1 cellular context compared by ENCODE assay signal in the genomic region with DNA sequence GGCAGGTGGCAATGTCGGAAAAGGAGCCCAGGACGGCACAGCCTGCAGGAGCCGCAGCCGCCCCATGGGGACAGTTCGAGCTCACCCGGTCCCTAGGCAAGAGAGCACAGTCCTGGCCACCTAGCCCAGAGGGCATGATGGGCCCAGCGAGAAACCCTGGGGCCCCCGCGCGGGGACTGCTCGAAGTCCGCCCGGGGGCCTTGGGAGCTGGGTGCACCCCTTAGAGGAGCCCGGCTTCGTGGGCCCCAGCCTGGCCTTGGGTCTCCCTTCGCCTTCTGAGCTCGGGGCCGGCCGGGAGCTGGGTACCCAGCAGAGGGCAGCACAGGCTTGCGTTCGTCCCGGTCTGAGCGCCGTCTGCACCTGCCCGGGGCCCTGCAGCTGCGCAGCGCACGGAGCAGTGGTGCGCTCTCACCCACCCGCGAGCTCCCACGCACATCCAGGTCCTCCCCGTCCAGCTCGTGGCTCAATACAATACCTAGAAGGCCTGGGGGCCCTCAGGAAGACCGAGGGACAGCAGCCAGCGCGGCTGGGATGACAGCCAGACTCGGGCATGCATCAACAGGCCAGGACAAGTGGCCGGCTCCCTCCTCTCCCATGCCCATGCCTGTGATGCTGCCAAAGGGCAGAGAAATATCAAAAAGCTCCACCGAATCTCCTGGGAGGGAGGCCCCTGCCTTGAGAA.
TF ChIP-seq lines count a peak whose summit lies in the region.

No MANE protein-coding gene starts in this region.

TF ChIP-seq in HepG2, 621 proteins besides CTCF, POLR2A, EP300 and RAD21 (continued from another document and continues in another):
- TF ChIP-seq, protein P1, sequence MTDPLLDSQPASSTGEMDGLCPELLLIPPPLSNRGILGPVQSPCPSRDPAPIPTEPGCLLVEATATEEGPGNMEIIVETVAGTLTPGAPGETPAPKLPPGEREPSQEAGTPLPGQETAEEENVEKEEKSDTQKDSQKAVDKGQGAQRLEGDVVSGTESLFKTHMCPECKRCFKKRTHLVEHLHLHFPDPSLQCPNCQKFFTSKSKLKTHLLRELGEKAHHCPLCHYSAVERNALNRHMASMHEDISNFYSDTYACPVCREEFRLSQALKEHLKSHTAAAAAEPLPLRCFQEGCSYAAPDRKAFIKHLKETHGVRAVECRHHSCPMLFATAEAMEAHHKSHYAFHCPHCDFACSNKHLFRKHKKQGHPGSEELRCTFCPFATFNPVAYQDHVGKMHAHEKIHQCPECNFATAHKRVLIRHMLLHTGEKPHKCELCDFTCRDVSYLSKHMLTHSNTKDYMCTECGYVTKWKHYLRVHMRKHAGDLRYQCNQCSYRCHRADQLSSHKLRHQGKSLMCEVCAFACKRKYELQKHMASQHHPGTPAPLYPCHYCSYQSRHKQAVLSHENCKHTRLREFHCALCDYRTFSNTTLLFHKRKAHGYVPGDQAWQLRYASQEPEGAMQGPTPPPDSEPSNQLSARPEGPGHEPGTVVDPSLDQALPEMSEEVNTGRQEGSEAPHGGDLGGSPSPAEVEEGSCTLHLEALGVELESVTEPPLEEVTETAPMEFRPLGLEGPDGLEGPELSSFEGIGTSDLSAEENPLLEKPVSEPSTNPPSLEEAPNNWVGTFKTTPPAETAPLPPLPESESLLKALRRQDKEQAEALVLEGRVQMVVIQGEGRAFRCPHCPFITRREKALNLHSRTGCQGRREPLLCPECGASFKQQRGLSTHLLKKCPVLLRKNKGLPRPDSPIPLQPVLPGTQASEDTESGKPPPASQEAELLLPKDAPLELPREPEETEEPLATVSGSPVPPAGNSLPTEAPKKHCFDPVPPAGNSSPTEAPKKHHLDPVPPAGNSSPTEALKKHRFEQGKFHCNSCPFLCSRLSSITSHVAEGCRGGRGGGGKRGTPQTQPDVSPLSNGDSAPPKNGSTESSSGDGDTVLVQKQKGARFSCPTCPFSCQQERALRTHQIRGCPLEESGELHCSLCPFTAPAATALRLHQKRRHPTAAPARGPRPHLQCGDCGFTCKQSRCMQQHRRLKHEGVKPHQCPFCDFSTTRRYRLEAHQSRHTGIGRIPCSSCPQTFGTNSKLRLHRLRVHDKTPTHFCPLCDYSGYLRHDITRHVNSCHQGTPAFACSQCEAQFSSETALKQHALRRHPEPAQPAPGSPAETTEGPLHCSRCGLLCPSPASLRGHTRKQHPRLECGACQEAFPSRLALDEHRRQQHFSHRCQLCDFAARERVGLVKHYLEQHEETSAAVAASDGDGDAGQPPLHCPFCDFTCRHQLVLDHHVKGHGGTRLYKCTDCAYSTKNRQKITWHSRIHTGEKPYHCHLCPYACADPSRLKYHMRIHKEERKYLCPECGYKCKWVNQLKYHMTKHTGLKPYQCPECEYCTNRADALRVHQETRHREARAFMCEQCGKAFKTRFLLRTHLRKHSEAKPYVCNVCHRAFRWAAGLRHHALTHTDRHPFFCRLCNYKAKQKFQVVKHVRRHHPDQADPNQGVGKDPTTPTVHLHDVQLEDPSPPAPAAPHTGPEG (CRISPR knock-in tag; IDR thresholded peaks at IDR 0.05): no peak
- TF ChIP-seq, protein P2, sequence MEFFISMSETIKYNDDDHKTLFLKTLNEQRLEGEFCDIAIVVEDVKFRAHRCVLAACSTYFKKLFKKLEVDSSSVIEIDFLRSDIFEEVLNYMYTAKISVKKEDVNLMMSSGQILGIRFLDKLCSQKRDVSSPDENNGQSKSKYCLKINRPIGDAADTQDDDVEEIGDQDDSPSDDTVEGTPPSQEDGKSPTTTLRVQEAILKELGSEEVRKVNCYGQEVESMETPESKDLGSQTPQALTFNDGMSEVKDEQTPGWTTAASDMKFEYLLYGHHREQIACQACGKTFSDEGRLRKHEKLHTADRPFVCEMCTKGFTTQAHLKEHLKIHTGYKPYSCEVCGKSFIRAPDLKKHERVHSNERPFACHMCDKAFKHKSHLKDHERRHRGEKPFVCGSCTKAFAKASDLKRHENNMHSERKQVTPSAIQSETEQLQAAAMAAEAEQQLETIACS (CRISPR knock-in tag; IDR thresholded peaks at IDR 0.05): no peak
- TF ChIP-seq HDAC1 (CRISPR knock-in tag; IDR thresholded peaks at IDR 0.05) (no peak), ZNF335 (CRISPR knock-in tag; IDR thresholded peaks at IDR 0.05) (no peak), SMC3 (IDR thresholded peaks at IDR 0.05; ENCODE audit: low read length) (no peak), CEBPB (IDR thresholded peaks at IDR 0.05; ENCODE audit: borderline replicate concordance, low read depth, low read length) (no peak), MEIS1 (CRISPR knock-in tag; IDR thresholded peaks at IDR 0.05; ENCODE audit: borderline replicate concordance) (no peak), ZNF124 (CRISPR knock-in tag; IDR thresholded peaks at IDR 0.05) (0 out of 2 replicates have a peak, but pooled peaks have one; percentile 18), CHD4 (IDR thresholded peaks at IDR 0.05; ENCODE audit: borderline replicate concordance, low read length) (no peak), ERF (CRISPR knock-in tag; IDR thresholded peaks at IDR 0.05) (peak; percentile 42; the same call in 1 of the 2 replicates), SMARCC2 (IDR thresholded peaks at IDR 0.05) (no peak), ZNF7 (CRISPR knock-in tag; IDR thresholded peaks at IDR 0.05) (no peak), FOSL2 (CRISPR knock-in tag; IDR thresholded peaks at IDR 0.05) (no peak), ETV6 (CRISPR knock-in tag; conservative IDR thresholded peaks at IDR 0.05) (no peak), HNF4A (CRISPR knock-in tag; IDR thresholded peaks at IDR 0.05) (no peak; the same call in 1 of the 2 replicates), KDM4B (CRISPR knock-in tag; IDR thresholded peaks at IDR 0.05) (no peak), TCF12 (IDR thresholded peaks at IDR 0.05) (no peak), TCF12 (CRISPR knock-in tag; IDR thresholded peaks at IDR 0.05) (no peak), KLF9 (CRISPR knock-in tag; IDR thresholded peaks at IDR 0.05; ENCODE audit: low read depth) (no peak), ZNF317 (CRISPR knock-in tag; IDR thresholded peaks at IDR 0.05) (no peak), AGO1 (IDR thresholded peaks at IDR 0.05; ENCODE audit: low read depth, low read length, poor library complexity, severe bottlenecking) (no peak), ZNF282 (IDR thresholded peaks at IDR 0.05; ENCODE audit: partially characterized antibody) (no peak), ZNF607 (CRISPR knock-in tag; IDR thresholded peaks at IDR 0.05; ENCODE audit: borderline replicate concordance) (peak; percentile 19; the same call in 1 of the 2 replicates), RNF2 (conservative IDR thresholded peaks at IDR 0.05; ENCODE audit: low read depth) (no peak; the same call in 1 of the 2 replicates), ZNF775 (CRISPR knock-in tag; IDR thresholded peaks at IDR 0.05; ENCODE audit: borderline replicate concordance) (no peak), ZNF20 (CRISPR knock-in tag; IDR thresholded peaks at IDR 0.05) (no peak), BRCA1 (CRISPR knock-in tag; IDR thresholded peaks at IDR 0.05) (no peak), ZNF773 (CRISPR knock-in tag; IDR thresholded peaks at IDR 0.05; ENCODE audit: borderline replicate concordance) (no peak), ARNT (IDR thresholded peaks at IDR 0.05) (no peak), SP140L (CRISPR knock-in tag; IDR thresholded peaks at IDR 0.05; ENCODE audit: borderline replicate concordance) (no peak; the same call in 1 of the 2 replicates), ISX (CRISPR knock-in tag; conservative IDR thresholded peaks at IDR 0.05) (no peak), ZNF446 (CRISPR knock-in tag; IDR thresholded peaks at IDR 0.05) (no peak), MEIS2 (CRISPR knock-in tag; IDR thresholded peaks at IDR 0.05) (no peak), HHEX (CRISPR knock-in tag; IDR thresholded peaks at IDR 0.05) (no peak), FOXM1 (CRISPR knock-in tag; IDR thresholded peaks at IDR 0.05) (no peak), NFE2L2 (IDR thresholded peaks at IDR 0.05; ENCODE audit: low read length) (no peak), KMT2A (CRISPR knock-in tag; IDR thresholded peaks at IDR 0.05) (no peak), SNRNP70 (IDR thresholded peaks at IDR 0.05; ENCODE audit: low read depth, low read length) (no peak)
- TF ChIP-seq, protein P3, sequence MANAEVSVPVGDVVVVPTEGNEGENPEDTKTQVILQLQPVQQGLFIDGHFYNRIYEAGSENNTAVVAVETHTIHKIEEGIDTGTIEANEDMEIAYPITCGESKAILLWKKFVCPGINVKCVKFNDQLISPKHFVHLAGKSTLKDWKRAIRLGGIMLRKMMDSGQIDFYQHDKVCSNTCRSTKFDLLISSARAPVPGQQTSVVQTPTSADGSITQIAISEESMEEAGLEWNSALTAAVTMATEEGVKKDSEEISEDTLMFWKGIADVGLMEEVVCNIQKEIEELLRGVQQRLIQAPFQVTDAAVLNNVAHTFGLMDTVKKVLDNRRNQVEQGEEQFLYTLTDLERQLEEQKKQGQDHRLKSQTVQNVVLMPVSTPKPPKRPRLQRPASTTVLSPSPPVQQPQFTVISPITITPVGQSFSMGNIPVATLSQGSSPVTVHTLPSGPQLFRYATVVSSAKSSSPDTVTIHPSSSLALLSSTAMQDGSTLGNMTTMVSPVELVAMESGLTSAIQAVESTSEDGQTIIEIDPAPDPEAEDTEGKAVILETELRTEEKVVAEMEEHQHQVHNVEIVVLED (CRISPR knock-in tag; IDR thresholded peaks at IDR 0.05; ENCODE audit: borderline replicate concordance): no peak
- TF ChIP-seq, protein P4, sequence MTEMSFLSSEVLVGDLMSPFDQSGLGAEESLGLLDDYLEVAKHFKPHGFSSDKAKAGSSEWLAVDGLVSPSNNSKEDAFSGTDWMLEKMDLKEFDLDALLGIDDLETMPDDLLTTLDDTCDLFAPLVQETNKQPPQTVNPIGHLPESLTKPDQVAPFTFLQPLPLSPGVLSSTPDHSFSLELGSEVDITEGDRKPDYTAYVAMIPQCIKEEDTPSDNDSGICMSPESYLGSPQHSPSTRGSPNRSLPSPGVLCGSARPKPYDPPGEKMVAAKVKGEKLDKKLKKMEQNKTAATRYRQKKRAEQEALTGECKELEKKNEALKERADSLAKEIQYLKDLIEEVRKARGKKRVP (CRISPR knock-in tag; IDR thresholded peaks at IDR 0.05): no peak
- TF ChIP-seq, protein P5, sequence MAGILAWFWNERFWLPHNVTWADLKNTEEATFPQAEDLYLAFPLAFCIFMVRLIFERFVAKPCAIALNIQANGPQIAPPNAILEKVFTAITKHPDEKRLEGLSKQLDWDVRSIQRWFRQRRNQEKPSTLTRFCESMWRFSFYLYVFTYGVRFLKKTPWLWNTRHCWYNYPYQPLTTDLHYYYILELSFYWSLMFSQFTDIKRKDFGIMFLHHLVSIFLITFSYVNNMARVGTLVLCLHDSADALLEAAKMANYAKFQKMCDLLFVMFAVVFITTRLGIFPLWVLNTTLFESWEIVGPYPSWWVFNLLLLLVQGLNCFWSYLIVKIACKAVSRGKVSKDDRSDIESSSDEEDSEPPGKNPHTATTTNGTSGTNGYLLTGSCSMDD (CRISPR knock-in tag; IDR thresholded peaks at IDR 0.05): no peak
- TF ChIP-seq, protein P6, sequence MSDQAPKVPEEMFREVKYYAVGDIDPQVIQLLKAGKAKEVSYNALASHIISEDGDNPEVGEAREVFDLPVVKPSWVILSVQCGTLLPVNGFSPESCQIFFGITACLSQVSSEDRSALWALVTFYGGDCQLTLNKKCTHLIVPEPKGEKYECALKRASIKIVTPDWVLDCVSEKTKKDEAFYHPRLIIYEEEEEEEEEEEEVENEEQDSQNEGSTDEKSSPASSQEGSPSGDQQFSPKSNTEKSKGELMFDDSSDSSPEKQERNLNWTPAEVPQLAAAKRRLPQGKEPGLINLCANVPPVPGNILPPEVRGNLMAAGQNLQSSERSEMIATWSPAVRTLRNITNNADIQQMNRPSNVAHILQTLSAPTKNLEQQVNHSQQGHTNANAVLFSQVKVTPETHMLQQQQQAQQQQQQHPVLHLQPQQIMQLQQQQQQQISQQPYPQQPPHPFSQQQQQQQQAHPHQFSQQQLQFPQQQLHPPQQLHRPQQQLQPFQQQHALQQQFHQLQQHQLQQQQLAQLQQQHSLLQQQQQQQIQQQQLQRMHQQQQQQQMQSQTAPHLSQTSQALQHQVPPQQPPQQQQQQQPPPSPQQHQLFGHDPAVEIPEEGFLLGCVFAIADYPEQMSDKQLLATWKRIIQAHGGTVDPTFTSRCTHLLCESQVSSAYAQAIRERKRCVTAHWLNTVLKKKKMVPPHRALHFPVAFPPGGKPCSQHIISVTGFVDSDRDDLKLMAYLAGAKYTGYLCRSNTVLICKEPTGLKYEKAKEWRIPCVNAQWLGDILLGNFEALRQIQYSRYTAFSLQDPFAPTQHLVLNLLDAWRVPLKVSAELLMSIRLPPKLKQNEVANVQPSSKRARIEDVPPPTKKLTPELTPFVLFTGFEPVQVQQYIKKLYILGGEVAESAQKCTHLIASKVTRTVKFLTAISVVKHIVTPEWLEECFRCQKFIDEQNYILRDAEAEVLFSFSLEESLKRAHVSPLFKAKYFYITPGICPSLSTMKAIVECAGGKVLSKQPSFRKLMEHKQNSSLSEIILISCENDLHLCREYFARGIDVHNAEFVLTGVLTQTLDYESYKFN (CRISPR knock-in tag; conservative IDR thresholded peaks at IDR 0.05): no peak
- TF ChIP-seq, protein P7, sequence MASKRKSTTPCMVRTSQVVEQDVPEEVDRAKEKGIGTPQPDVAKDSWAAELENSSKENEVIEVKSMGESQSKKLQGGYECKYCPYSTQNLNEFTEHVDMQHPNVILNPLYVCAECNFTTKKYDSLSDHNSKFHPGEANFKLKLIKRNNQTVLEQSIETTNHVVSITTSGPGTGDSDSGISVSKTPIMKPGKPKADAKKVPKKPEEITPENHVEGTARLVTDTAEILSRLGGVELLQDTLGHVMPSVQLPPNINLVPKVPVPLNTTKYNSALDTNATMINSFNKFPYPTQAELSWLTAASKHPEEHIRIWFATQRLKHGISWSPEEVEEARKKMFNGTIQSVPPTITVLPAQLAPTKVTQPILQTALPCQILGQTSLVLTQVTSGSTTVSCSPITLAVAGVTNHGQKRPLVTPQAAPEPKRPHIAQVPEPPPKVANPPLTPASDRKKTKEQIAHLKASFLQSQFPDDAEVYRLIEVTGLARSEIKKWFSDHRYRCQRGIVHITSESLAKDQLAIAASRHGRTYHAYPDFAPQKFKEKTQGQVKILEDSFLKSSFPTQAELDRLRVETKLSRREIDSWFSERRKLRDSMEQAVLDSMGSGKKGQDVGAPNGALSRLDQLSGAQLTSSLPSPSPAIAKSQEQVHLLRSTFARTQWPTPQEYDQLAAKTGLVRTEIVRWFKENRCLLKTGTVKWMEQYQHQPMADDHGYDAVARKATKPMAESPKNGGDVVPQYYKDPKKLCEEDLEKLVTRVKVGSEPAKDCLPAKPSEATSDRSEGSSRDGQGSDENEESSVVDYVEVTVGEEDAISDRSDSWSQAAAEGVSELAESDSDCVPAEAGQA (IDR thresholded peaks at IDR 0.05; ENCODE audit: low read depth): no peak
- TF ChIP-seq, protein P7 (CRISPR knock-in tag; IDR thresholded peaks at IDR 0.05; ENCODE audit: borderline replicate concordance): no peak
